11 cellular contexts compared by ENCODE assay signal in the genomic region with DNA sequence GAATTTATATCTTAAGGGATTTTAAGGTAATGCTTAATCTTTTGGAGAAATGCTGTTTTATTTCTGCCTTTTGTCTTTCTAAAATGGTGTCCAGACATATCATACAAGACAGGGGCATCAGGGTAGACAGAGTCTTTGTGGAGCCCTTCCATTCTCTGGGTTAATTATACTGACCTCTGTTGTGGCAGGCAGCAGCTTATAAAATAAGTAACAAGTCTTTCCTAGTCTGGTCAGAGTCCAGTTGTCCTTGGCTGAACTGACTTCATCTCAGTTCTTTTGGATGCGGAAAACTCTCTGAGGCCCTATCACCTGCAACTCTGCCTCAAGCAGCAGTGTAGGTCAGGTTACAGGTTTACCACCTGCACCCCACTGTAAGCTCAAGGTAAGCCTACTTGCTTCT. TPM values are rescaled to one million over a fixed set of nuclear protein-coding genes. Genes with fewer than 3 reads are reported as not detected.
"Had no signal": no experiment of that assay in that cellular context is flagged by ENCODE, and none has a peak within 500 bp of the region (broad histone marks: within the 10 kb centered on the region; RNA-seq: fewer than 3 reads in every experiment).

No MANE protein-coding gene starts in this region.

- ATAC-seq: HCT116, HepG2 had no signal

- H3K27ac ChIP-seq: GM23248, HL-60 had no signal

- H3K9me3 ChIP-seq: HAP-1 had no signal

- H3K27ac Mint-ChIP-seq: HFFc6, IgD-negative memory B cell had no signal

- H3K27me3 Mint-ChIP-seq: IgD-negative memory B cell had no signal

- H3K4me3 Mint-ChIP-seq: HFFc6, IgD-negative memory B cell had no signal

- H3K36me3 Mint-ChIP-seq: IgD-negative memory B cell had no signal

- H3K4me1 Mint-ChIP-seq: IgD-negative memory B cell had no signal

- DNase-seq: GM23248, GOT3, H7, HFFc6 had no signal

- H3K4me3 ChIP-seq: GM23248, HAP-1 had no signal

- H3K4me1 ChIP-seq: HAP-1 had no signal

- H3K9me3 Mint-ChIP-seq: HFFc6 had no signal

RNA-seq across cellular contexts. Expression of a gene that starts 20.3 kb away (rescaled TPM):
- total RNA-seq: GM23248, H4, H7, HepG2, HFFc6, HT1080 had no signal
- polyA plus RNA-seq: GM23248, HepG2, IgD-negative memory B cell had no signal

RNA-seq across cellular contexts. Expression of a gene that starts 20.3 kb away (rescaled TPM):
- total RNA-seq: HepG2, HT1080 had no signal
- polyA plus RNA-seq: HepG2 had no signal

RNA-seq across cellular contexts. Expression of a gene that starts 23.0 kb away (rescaled TPM):
- total RNA-seq: H4, HT1080 had no signal

RNA-seq across cellular contexts. Expression of a gene that starts 27.5 kb away (rescaled TPM):
- polyA plus RNA-seq: GM23248 had no signal
